ENCODE assay signal across 20 cellular contexts in the genomic region with DNA sequence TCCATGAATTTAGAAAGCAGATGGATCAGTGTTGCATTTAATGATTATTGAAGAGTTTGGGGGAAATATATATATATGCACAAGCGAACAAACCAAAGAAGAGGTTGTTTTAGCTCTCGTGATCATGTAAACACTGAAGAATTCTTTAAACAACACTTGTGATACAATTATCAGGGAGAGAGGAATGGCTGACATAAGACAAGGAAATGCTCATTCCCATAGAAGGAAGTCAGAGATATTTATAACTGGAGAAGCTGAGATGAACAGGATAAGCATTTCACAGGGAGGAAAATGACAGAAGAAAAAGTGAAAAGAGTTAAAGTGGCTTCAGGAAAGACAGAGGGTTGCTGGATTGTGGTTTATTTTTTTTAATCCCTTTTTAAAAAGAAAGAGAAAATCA. TPM values are rescaled to one million over a fixed set of nuclear protein-coding genes. Genes with fewer than 3 reads are reported as not detected.
A peak's percentile ranks its signal among the peaks of the same experiment; 100 is the strongest.
DNase-seq lines count a peak whose midpoint lies in the region; ATAC-seq and TF ChIP-seq lines count a peak whose summit lies in the region.
"Had no signal": no experiment of that assay in that cellular context is flagged by ENCODE, and none has a peak within 500 bp of the region (broad histone marks: within the 10 kb centered on the region; RNA-seq: fewer than 3 reads in every experiment).

No MANE protein-coding gene starts in this region.

- H3K9me2 ChIP-seq in GM23338 (ENCODE audit: insufficient read depth) = 0 out of 2 replicates have a peak, but pooled peaks cover 3% of the 10 kb centered on the region

- intact Hi-C loops in mammary epithelial cell (cut with micrococcal nuclease) = no loop called here
- intact Hi-C loops in breast epithelium (cut with DNase I; ENCODE audit: low total_unique reads) = no loop called here
- intact Hi-C loops in naive thymus-derived CD4-positive, alpha-beta T cell (cut with micrococcal nuclease) = loop anchor here in 1 of 2 donors (10.0 kb wide), 1 partner anchor 180 kb away; no protein-coding TSS in a partner anchor

- H3K79me2 ChIP-seq in mammary epithelial cell (ENCODE audit: insufficient read depth, low read length) (no peaks in the 10 kb centered on the region), GM23338 (replicated peaks; ENCODE audit: insufficient read depth) (no peaks in the 10 kb centered on the region)

- H3K9me3 Mint-ChIP-seq in naive thymus-derived CD4-positive, alpha-beta T cell = peaks cover 0 to 6% (median 0%) of the 10 kb centered on the region in 11 donors
- no peaks in the 10 kb centered on the region for H3K9me3 Mint-ChIP-seq in stimulated activated naive B cell treated with anti-CD40 and anti-IgM and Interleukin-4, amounts not matched to agents 10 μg/mL and 1 μg/mL and 100 μg/mL, for 72 hours
- no peaks in the 10 kb centered on the region for H3K9me3 Mint-ChIP-seq in GM23338

- H3K36me3 Mint-ChIP-seq in T-helper 17 cell (ENCODE audit: low read depth) (peaks cover 2% of the 10 kb centered on the region), GM23338 (ENCODE audit: low read depth) (no peaks in the 10 kb centered on the region; the same call in 2 of the 3 replicates)
- H3K36me3 Mint-ChIP-seq in naive thymus-derived CD4-positive, alpha-beta T cell = peaks cover 0 to 2% (median 0%) of the 10 kb centered on the region in 5 donors
- H3K36me3 Mint-ChIP-seq in stimulated activated naive B cell treated with anti-CD40 and anti-IgM and Interleukin-4, amounts not matched to agents 10 μg/mL and 1 μg/mL and 100 μg/mL, for 72 hours = no peaks in the 10 kb centered on the region
- H3K36me3 Mint-ChIP-seq: CD14-positive monocyte had no signal

- in situ Hi-C loops in mammary epithelial cell (cut with MboI; ENCODE audit: low sequenced_read_pairs in 2 of 2) = loop anchor here in 1 of 2 donors (25.0 kb wide), 1 partner anchor 138 kb away; the partner anchor contains the start of gene PRLH

- H2AFZ ChIP-seq in mammary epithelial cell (ENCODE audit: low read depth, low read length) (peak overlapping the region; percentile 14), GM23338 (no peak overlapping the region)

- H3K4me2 ChIP-seq in mammary epithelial cell (ENCODE audit: insufficient read depth, low read depth, low read length) = no peak overlapping the region
- no peak overlapping the region for H3K4me2 ChIP-seq in GM23338

- H3K27me3 ChIP-seq in mammary epithelial cell (ENCODE audit: insufficient read depth, low read length) (no peaks in the 10 kb centered on the region), breast epithelium (no peaks in the 10 kb centered on the region), GM23338 (ENCODE audit: insufficient read depth) (no peaks in the 10 kb centered on the region)
- no peaks in the 10 kb centered on the region for H3K27me3 ChIP-seq in naive thymus-derived CD4-positive, alpha-beta T cell (ENCODE audit: control insufficient read depth in 2 of 2, insufficient read depth in 2 of 2, low read length in 2 of 2)
- H3K27me3 ChIP-seq: SJCRH30 had no signal

- H3K27ac Mint-ChIP-seq in T-helper 17 cell (peak overlapping the region; percentile 56), GM23338 (no peak overlapping the region)
- peak overlapping the region in 6 of 9 donors; percentile 5 to 73 (median 46) for H3K27ac Mint-ChIP-seq in naive thymus-derived CD4-positive, alpha-beta T cell
- H3K27ac Mint-ChIP-seq in stimulated activated naive B cell treated with anti-CD40 and anti-IgM and Interleukin-4, amounts not matched to agents 10 μg/mL and 1 μg/mL and 100 μg/mL, for 72 hours = no peak overlapping the region
- H3K27ac Mint-ChIP-seq: CD14-positive monocyte had no signal

- dilution Hi-C loops in mammary epithelial cell (cut with HindIII; ENCODE audit: low sequenced_read_pairs) = no loop called here

- no peak for DNase-seq in mammary epithelial cell
- no peak for DNase-seq in breast epithelium (ENCODE audit: low spot score in 2 of 2)
- DNase-seq in T-helper 17 cell = no peak
- DNase-seq in naive thymus-derived CD4-positive, alpha-beta T cell = no peak
- DNase-seq in stimulated activated naive B cell treated with anti-CD40 and anti-IgM and Interleukin-4, amounts not matched to agents 10 μg/mL and 1 μg/mL and 100 μg/mL, for 72 hours = no peak
- DNase-seq in GM23338 (ENCODE audit: low spot score) = no peak
- DNase-seq: AML-193, Caco-2, DMS153, EL, MV-4-11, NCI-H1417 treated with DMSO at 0.1 percent for 48 hours, NCI-H2029, NCI-H2171, NCI-H446, SJCRH30 had no signal

- no peak for TF ChIP-seq CTCF in mammary epithelial cell (conservative IDR thresholded peaks at IDR 0.05 in 1 of 2, IDR thresholded peaks at IDR 0.05 in 1 of 2; ENCODE audit: extremely low read depth in 1 of 2, insufficient read depth in 1 of 2, low read depth in 1 of 2, low read length in 2 of 2)
- no peak for TF ChIP-seq CTCF in breast epithelium (IDR thresholded peaks at IDR 0.05)
- TF ChIP-seq CTCF in GM23338 (conservative IDR thresholded peaks at IDR 0.05; ENCODE audit: low read depth in 2 of 2) = no peak

- CTCF ChIA-PET in mammary epithelial cell (lab: Charles Lee; ENCODE audit: low non-redundant PET) = no interaction called here
- CTCF ChIA-PET in naive thymus-derived CD4-positive, alpha-beta T cell (lab: Charles Lee) = interaction anchor here (0.8 to 6.4 kb wide), 6 partner anchors 10 to 74 kb away, joined by 3 to 79 read pairs (median 3); no protein-coding TSS in a partner anchor

- no peaks in the 10 kb centered on the region for H4K20me1 ChIP-seq in mammary epithelial cell (ENCODE audit: insufficient read depth, low read length)
- H4K20me1 ChIP-seq in GM23338 (replicated peaks; ENCODE audit: insufficient read depth) = no peaks in the 10 kb centered on the region; the same call in 1 of the 2 replicates

- H3K36me3 ChIP-seq in mammary epithelial cell (ENCODE audit: insufficient read depth, low read length) (no peaks in the 10 kb centered on the region), breast epithelium (no peaks in the 10 kb centered on the region), GM23338 (ENCODE audit: insufficient read depth) (no peaks in the 10 kb centered on the region)
- no peaks in the 10 kb centered on the region for H3K36me3 ChIP-seq in naive thymus-derived CD4-positive, alpha-beta T cell (ENCODE audit: control insufficient read depth in 2 of 3, insufficient read depth in 3 of 3, low read length in 3 of 3)
- H3K36me3 ChIP-seq: SJCRH30 had no signal

- no peaks in the 10 kb centered on the region for H3K9me3 ChIP-seq in mammary epithelial cell (replicated peaks; ENCODE audit: insufficient read depth, low read length)
- H3K9me3 ChIP-seq in breast epithelium = no peaks in the 10 kb centered on the region
- H3K9me3 ChIP-seq in T-helper 17 cell (ENCODE audit: control insufficient read depth, low read length, poor library complexity, severe bottlenecking) = no peaks in the 10 kb centered on the region
- H3K9me3 ChIP-seq in naive thymus-derived CD4-positive, alpha-beta T cell (ENCODE audit: control insufficient read depth in 2 of 3, low read length in 3 of 3) = no peaks in the 10 kb centered on the region
- H3K9me3 ChIP-seq: Caco-2, SJCRH30 had no signal

- H3K4me3 ChIP-seq in mammary epithelial cell (replicated peaks in 1 of 3; ENCODE audit: insufficient read depth in 1 of 3, low read depth in 2 of 3, low read length in 3 of 3) = no peak overlapping the region
- H3K4me3 ChIP-seq in breast epithelium = no peak overlapping the region
- no peak overlapping the region for H3K4me3 ChIP-seq in naive thymus-derived CD4-positive, alpha-beta T cell (ENCODE audit: low read length)
- no peak overlapping the region for H3K4me3 ChIP-seq in GM23338
- H3K4me3 ChIP-seq: K562, SJCRH30 had no signal

- H3K27me3 Mint-ChIP-seq in T-helper 17 cell = peaks cover 6% of the 10 kb centered on the region
- peaks cover 0 to 11% (median 0%) of the 10 kb centered on the region in 5 donors for H3K27me3 Mint-ChIP-seq in naive thymus-derived CD4-positive, alpha-beta T cell
- peaks cover 46 to 47% of the 10 kb centered on the region in 2 donors for H3K27me3 Mint-ChIP-seq in stimulated activated naive B cell treated with anti-CD40 and anti-IgM and Interleukin-4, amounts not matched to agents 10 μg/mL and 1 μg/mL and 100 μg/mL, for 72 hours
- peaks cover 12% of the 10 kb centered on the region for H3K27me3 Mint-ChIP-seq in GM23338 (ENCODE audit: insufficient read depth, low read depth, poor library complexity)

- H3K4me3 Mint-ChIP-seq in T-helper 17 cell (peak overlapping the region; percentile 19), GM23338 (no peak overlapping the region)
- peak overlapping the region in 1 of 10 donors; percentile 31 for H3K4me3 Mint-ChIP-seq in naive thymus-derived CD4-positive, alpha-beta T cell
- no peak overlapping the region for H3K4me3 Mint-ChIP-seq in stimulated activated naive B cell treated with anti-CD40 and anti-IgM and Interleukin-4, amounts not matched to agents 10 μg/mL and 1 μg/mL and 100 μg/mL, for 72 hours
- H3K4me3 Mint-ChIP-seq: CD14-positive monocyte had no signal

- peaks cover 36% of the 10 kb centered on the region for H3K4me1 Mint-ChIP-seq in T-helper 17 cell
- peaks cover 39 to 87% (median 79%) of the 10 kb centered on the region in 7 donors for H3K4me1 Mint-ChIP-seq in naive thymus-derived CD4-positive, alpha-beta T cell
- H3K4me1 Mint-ChIP-seq in stimulated activated naive B cell treated with anti-CD40 and anti-IgM and Interleukin-4, amounts not matched to agents 10 μg/mL and 1 μg/mL and 100 μg/mL, for 72 hours = peaks cover 18 to 26% of the 10 kb centered on the region in 2 donors
- peaks cover 5% of the 10 kb centered on the region for H3K4me1 Mint-ChIP-seq in GM23338

- H3K4me1 ChIP-seq in mammary epithelial cell (ENCODE audit: insufficient read depth, low read length) (peaks cover 9% of the 10 kb centered on the region), breast epithelium (peaks cover 0 to 5% of the 10 kb centered on the region in 2 donors), GM23338 (ENCODE audit: insufficient read depth) (peaks cover 7% of the 10 kb centered on the region)
- peaks cover 26 to 29% of the 10 kb centered on the region in 2 donors for H3K4me1 ChIP-seq in naive thymus-derived CD4-positive, alpha-beta T cell (ENCODE audit: control insufficient read depth in 2 of 2, insufficient read depth in 2 of 2, low read length in 2 of 2)
- H3K4me1 ChIP-seq: Caco-2, SJCRH30 had no signal

- ATAC-seq in T-helper 17 cell = no peak
- ATAC-seq in naive thymus-derived CD4-positive, alpha-beta T cell = no peak
- no peak for ATAC-seq in HG02885 (IDR thresholded peaks at IDR 0.05; ENCODE audit: poor library complexity, unreplicated experiment)
- ATAC-seq in stimulated activated naive B cell treated with anti-CD40 and anti-IgM and Interleukin-4, amounts not matched to agents 10 μg/mL and 1 μg/mL and 100 μg/mL, for 72 hours (replicated peaks) = no peak
- no peak for ATAC-seq in GM23338
- ATAC-seq: K562 had no signal

- no TSS peak for BruUV-seq in mammary epithelial cell (replicated peaks; lab: Mats Ljungman, UMichigan)

- WGBS in mammary epithelial cell (ENCODE audit: low coverage, missing lambda C conversion rate) = 100% methylated on average over 2 of the region's 2 CpGs

- H3K27ac ChIP-seq in mammary epithelial cell (ENCODE audit: insufficient read depth, low read depth, low read length) (no peak overlapping the region), breast epithelium (no peak overlapping the region), GM23338 (ENCODE audit: low read depth) (no peak overlapping the region)
- no peak overlapping the region for H3K27ac ChIP-seq in naive thymus-derived CD4-positive, alpha-beta T cell (ENCODE audit: low read depth, low read length)
- H3K27ac ChIP-seq: RWPE1, SJCRH30 had no signal

- no peak for TF ChIP-seq POLR2A in breast epithelium (IDR thresholded peaks at IDR 0.05)

- POLR2A ChIA-PET in naive thymus-derived CD4-positive, alpha-beta T cell (lab: Charles Lee) = interaction anchor here (0.8 to 1.1 kb wide), 2 partner anchors 10 to 43 kb away, joined by 3 read pairs; no protein-coding TSS in a partner anchor

- no peak overlapping the region for H3K9ac ChIP-seq in mammary epithelial cell (ENCODE audit: insufficient read depth, low read length)

- H3F3A ChIP-seq in GM23338 (replicated peaks; ENCODE audit: low read depth) = no peaks in the 10 kb centered on the region

RNA-seq across cellular contexts. Expression of gene COL6A3, which starts 10.6 kb away (rescaled TPM):
- total RNA-seq in mammary epithelial cell (1 to 10 TPM in 1 of 2 donors, under 1 TPM in 1; 0.14 to 7.2 TPM), breast epithelium (100 to 1,000 TPM; 116 to 907 (median 320) TPM), T-helper 17 cell (1 to 10 TPM; 1.9 to 2.6 TPM)
- polyA plus RNA-seq in mammary epithelial cell (0.16 TPM), GM23338 (2016; fragmentation: Nextera tagmentation; extraction: Ambion mirVana) (1.2 TPM in 2 replicates)
- polyA minus RNA-seq in mammary epithelial cell = 0.57 TPM
- total RNA-seq in naive thymus-derived CD4-positive, alpha-beta T cell = 1 to 10 TPM; 1.6 to 3.1 (median 2.2) TPM
- polyA plus RNA-seq in naive thymus-derived CD4-positive, alpha-beta T cell = under 1 TPM; 0.02 to 0.74 TPM
- total RNA-seq in GM23338 (2014; rRNA removed; shearing (Covaris generic)) = 7.3 and 8.7 TPM in 2 replicates
- polyA plus RNA-seq: CD14-positive monocyte had no signal

Comparison
In these comparisons a context has a peak if more than half of its experiments do, and no peak if none do; other contexts are left out.
1. RNA of gene COL6A3, which starts 10.6 kb away (total RNA-seq): 116 to 907 TPM in breast epithelium; 7.3 to 8.7 TPM in GM23338, 0.14 to 7.2 TPM in mammary epithelial cell, 1.9 to 2.6 TPM in T-helper 17 cell and 1.6 to 3.1 TPM in naive thymus-derived CD4-positive, alpha-beta T cell; every median in the first group is over 10 times any median in the second.
2. H3K27ac Mint-ChIP-seq: peak in T-helper 17 cell (single experiment) and naive thymus-derived CD4-positive, alpha-beta T cell (6 of 9); none in stimulated activated naive B cell treated with anti-CD40 and anti-IgM and Interleukin-4, amounts not matched to agents 10 μg/mL and 1 μg/mL and 100 μg/mL, for 72 hours (single experiment) and GM23338 (single experiment).